In genomic region chr2:187768995-187769394, GRCh38 we compare ENCODE assay signal across 40 cellular contexts.
"Had no signal": no experiment of that assay in that cellular context is flagged by ENCODE, and none has a peak within 500 bp of the region (broad histone marks: within the 10 kb centered on the region; RNA-seq: fewer than 3 reads in every experiment).

No MANE protein-coding gene starts in this region.

- H3K4me1 ChIP-seq: adrenal gland, ascending aorta, body of pancreas, breast epithelium had no signal

- FAIRE-seq: astrocyte, bronchial epithelial cell had no signal

- H3K36me3 Mint-ChIP-seq: activated naive CD4-positive, alpha-beta T cell treated with anti-CD3 and anti-CD28 coated beads, Interleukin-2, amount 10 ng/mL, durations not matched to agents 7 days and 5 days; activated naive CD4-positive, alpha-beta T cell treated with anti-CD3 and anti-CD28 coated beads, Interleukin-2, amount 50 U/mL, for 24 hours; activated naive CD4-positive, alpha-beta T cell treated with anti-CD3 and anti-CD28 coated beads, Interleukin-2, amount 50 U/mL, for 72 hours; activated naive CD8-positive, alpha-beta T cell; activated naive CD8-positive, alpha-beta T cell treated with anti-CD3 and anti-CD28 coated beads for 36 hours; activated naive CD8-positive, alpha-beta T cell treated with anti-CD3 and anti-CD28 coated beads, Interleukin-2, amount 10 ng/mL, durations not matched to agents 7 days and 5 days; brain had no signal

- H3K36me3 ChIP-seq: adrenal gland, ascending aorta, brain microvascular endothelial cell, breast epithelium, cardiac muscle cell had no signal

- H3K27ac Mint-ChIP-seq: activated naive CD4-positive, alpha-beta T cell treated with anti-CD3 and anti-CD28 coated beads for 36 hours; activated naive CD4-positive, alpha-beta T cell treated with anti-CD3 and anti-CD28 coated beads, Interleukin-2, amount 10 ng/mL, durations not matched to agents 7 days and 5 days; activated naive CD4-positive, alpha-beta T cell treated with anti-CD3 and anti-CD28 coated beads, Interleukin-2, amount 50 U/mL, for 24 hours; activated naive CD4-positive, alpha-beta T cell treated with anti-CD3 and anti-CD28 coated beads, Interleukin-2, amount 50 U/mL, for 72 hours; activated naive CD8-positive, alpha-beta T cell; activated naive CD8-positive, alpha-beta T cell treated with anti-CD3 and anti-CD28 coated beads for 36 hours; activated naive CD8-positive, alpha-beta T cell treated with anti-CD3 and anti-CD28 coated beads, Interleukin-2, amount 10 ng/mL, durations not matched to agents 7 days and 5 days; activated naive CD8-positive, alpha-beta T cell treated with anti-CD3 and anti-CD28 coated beads, Interleukin-2, amount 50 U/mL, for 24 hours; activated T-cell treated with anti-CD3 and anti-CD28 coated beads, Interleukin-2, amount 50 U/mL, for 24 hours; activated T-cell treated with anti-CD3 and anti-CD28 coated beads, Interleukin-2, amount 50 U/mL, for 72 hours; activated T-helper 1 cell treated with anti-CD3 and anti-CD28 coated beads, Interleukin-12 subunit alpha, Interleukin-12 subunit beta, Interleukin-2, Interleukin-4 antibody, amounts not matched to agents 30 ng/mL and 10 ng/mL and 1 ng/mL, durations not matched to agents 14 hours and 24 hours and 36 hours; activated T-helper 17 cell treated with anti-CD3 and anti-CD28 coated beads, Interleukin-2, amount 50 U/mL, for 72 hours; activated T-helper 2 cell treated with anti-CD3 and anti-CD28 coated beads, Interferon-gamma antibody, Interleukin-2, Interleukin-4, amounts not matched to agents 10 μg/mL and 5 μg/mL and 100 μg/mL, durations not matched to agents 14 hours and 24 hours and 36 hours; brain had no signal

- H3K9me3 Mint-ChIP-seq: activated naive CD4-positive, alpha-beta T cell treated with anti-CD3 and anti-CD28 coated beads, Interleukin-2, amount 50 U/mL, for 24 hours; activated naive CD8-positive, alpha-beta T cell treated with anti-CD3 and anti-CD28 coated beads for 36 hours; activated naive CD8-positive, alpha-beta T cell treated with anti-CD3 and anti-CD28 coated beads, Interleukin-2, amount 10 ng/mL, durations not matched to agents 7 days and 5 days; activated naive CD8-positive, alpha-beta T cell treated with anti-CD3 and anti-CD28 coated beads, Interleukin-2, amount 50 U/mL, for 24 hours; activated T-cell treated with anti-CD3 and anti-CD28 coated beads, Interleukin-2, amount 50 U/mL, for 24 hours; activated T-cell treated with anti-CD3 and anti-CD28 coated beads, Interleukin-2, amount 50 U/mL, for 4 hours; activated T-helper 1 cell treated with anti-CD3 and anti-CD28 coated beads, Interleukin-12 subunit alpha, Interleukin-12 subunit beta, Interleukin-2, Interleukin-4 antibody, amounts not matched to agents 30 ng/mL and 10 ng/mL and 1 ng/mL, durations not matched to agents 14 hours and 24 hours and 36 hours; activated T-helper 17 cell treated with anti-CD3 and anti-CD28 coated beads, Interleukin-2, amount 50 U/mL, for 72 hours; activated T-helper 2 cell treated with anti-CD3 and anti-CD28 coated beads, Interferon-gamma antibody, Interleukin-2, Interleukin-4, amounts not matched to agents 10 μg/mL and 5 μg/mL and 100 μg/mL, durations not matched to agents 14 hours and 24 hours and 36 hours had no signal

- H3K9me3 ChIP-seq: adrenal gland, ascending aorta, body of pancreas, breast epithelium had no signal

- H3K4me3 ChIP-seq: adrenal gland, ascending aorta, body of pancreas, breast epithelium, cardiac muscle cell had no signal

- H3K27me3 ChIP-seq: adrenal gland, ascending aorta, body of pancreas, brain microvascular endothelial cell, breast epithelium, cardiac muscle cell had no signal

- ATAC-seq: activated naive CD4-positive, alpha-beta T cell treated with anti-CD3 and anti-CD28 coated beads, Interleukin-2, amount 50 U/mL, for 72 hours; activated naive CD8-positive, alpha-beta T cell treated with anti-CD3 and anti-CD28 coated beads, Interleukin-2, amount 50 U/mL, for 24 hours; activated T-cell treated with anti-CD3 and anti-CD28 coated beads, Interleukin-2, amount 50 U/mL, for 4 hours; activated T-cell treated with anti-CD3 and anti-CD28 coated beads, Interleukin-2, amount 50 U/mL, for 72 hours; activated T-helper 17 cell treated with anti-CD3 and anti-CD28 coated beads, Interleukin-2, amount 50 U/mL, for 72 hours; body of pancreas had no signal

- H3K27me3 Mint-ChIP-seq: activated naive CD4-positive, alpha-beta T cell treated with anti-CD3 and anti-CD28 coated beads, Interleukin-2, amount 10 ng/mL, durations not matched to agents 7 days and 5 days; activated naive CD4-positive, alpha-beta T cell treated with anti-CD3 and anti-CD28 coated beads, Interleukin-2, amount 50 U/mL, for 24 hours; activated naive CD8-positive, alpha-beta T cell; activated naive CD8-positive, alpha-beta T cell treated with anti-CD3 and anti-CD28 coated beads for 36 hours; activated naive CD8-positive, alpha-beta T cell treated with anti-CD3 and anti-CD28 coated beads, Interleukin-2, amount 50 U/mL, for 24 hours; activated T-cell treated with anti-CD3 and anti-CD28 coated beads, Interleukin-2, amount 50 U/mL, for 24 hours; activated T-helper 17 cell treated with anti-CD3 and anti-CD28 coated beads, Interleukin-2, amount 50 U/mL, for 72 hours; brain; central memory CD8-positive, alpha-beta T cell had no signal

- H3K27ac ChIP-seq: adrenal gland, ascending aorta, body of pancreas, brain microvascular endothelial cell, breast epithelium, cardiac muscle cell had no signal

- H3K4me3 Mint-ChIP-seq: activated naive CD4-positive, alpha-beta T cell treated with anti-CD3 and anti-CD28 coated beads for 36 hours; activated naive CD4-positive, alpha-beta T cell treated with anti-CD3 and anti-CD28 coated beads, Interleukin-2, amount 10 ng/mL, durations not matched to agents 7 days and 5 days; activated naive CD4-positive, alpha-beta T cell treated with anti-CD3 and anti-CD28 coated beads, Interleukin-2, amount 50 U/mL, for 24 hours; activated naive CD8-positive, alpha-beta T cell; activated naive CD8-positive, alpha-beta T cell treated with anti-CD3 and anti-CD28 coated beads for 36 hours; activated naive CD8-positive, alpha-beta T cell treated with anti-CD3 and anti-CD28 coated beads, Interleukin-2, amount 10 ng/mL, durations not matched to agents 7 days and 5 days; activated naive CD8-positive, alpha-beta T cell treated with anti-CD3 and anti-CD28 coated beads, Interleukin-2, amount 50 U/mL, for 24 hours; activated T-cell treated with anti-CD3 and anti-CD28 coated beads, Interleukin-2, amount 50 U/mL, for 24 hours; activated T-cell treated with anti-CD3 and anti-CD28 coated beads, Interleukin-2, amount 50 U/mL, for 4 hours; activated T-cell treated with anti-CD3 and anti-CD28 coated beads, Interleukin-2, amount 50 U/mL, for 72 hours; activated T-helper 1 cell treated with anti-CD3 and anti-CD28 coated beads, Interleukin-12 subunit alpha, Interleukin-12 subunit beta, Interleukin-2, Interleukin-4 antibody, amounts not matched to agents 30 ng/mL and 10 ng/mL and 1 ng/mL, durations not matched to agents 14 hours and 24 hours and 36 hours; activated T-helper 17 cell treated with anti-CD3 and anti-CD28 coated beads, Interleukin-2, amount 50 U/mL, for 72 hours; brain; central memory CD8-positive, alpha-beta T cell had no signal

- DNase-seq: activated effector memory CD4-positive, alpha-beta T cell treated with anti-CD3 and anti-CD28 coated beads, Interleukin-2, amount 50 U/mL, for 16 hours; activated effector memory CD4-positive, alpha-beta T cell treated with Interleukin-2 at 50 U/mL for 16 hours; activated gamma-delta T cell; activated gamma-delta T cell treated with Interleukin-2 at 50 U/mL for 16 hours; activated naive CD4-positive, alpha-beta T cell; activated naive CD4-positive, alpha-beta T cell treated with anti-CD3 and anti-CD28 coated beads for 36 hours; activated naive CD4-positive, alpha-beta T cell treated with anti-CD3 and anti-CD28 coated beads, Interleukin-2, amount 10 ng/mL, durations not matched to agents 7 days and 5 days; activated naive CD4-positive, alpha-beta T cell treated with anti-CD3 and anti-CD28 coated beads, Interleukin-2, amount 50 U/mL, for 16 hours; activated naive CD4-positive, alpha-beta T cell treated with Interleukin-2 at 50 U/mL for 16 hours; activated naive CD8-positive, alpha-beta T cell treated with anti-CD3 and anti-CD28 coated beads for 36 hours; activated naive CD8-positive, alpha-beta T cell treated with anti-CD3 and anti-CD28 coated beads, Interleukin-2, amount 10 ng/mL, durations not matched to agents 7 days and 5 days; activated naive CD8-positive, alpha-beta T cell treated with anti-CD3 and anti-CD28 coated beads, Interleukin-2, amount 50 U/mL, for 24 hours; activated T-cell treated with anti-CD3 and anti-CD28 coated beads, Interleukin-2, amount 50 U/mL, for 1 hour; activated T-cell treated with anti-CD3 and anti-CD28 coated beads, Interleukin-2, amount 50 U/mL, for 24 hours; activated T-cell treated with anti-CD3 and anti-CD28 coated beads, Interleukin-2, amount 50 U/mL, for 4 hours; activated T-cell treated with anti-CD3 and anti-CD28 coated beads, Interleukin-2, amount 50 U/mL, for 48 hours; activated T-cell treated with anti-CD3 and anti-CD28 coated beads, Interleukin-2, amount 50 U/mL, for 72 hours; adrenal gland; amniotic stem cell; amygdala; anterior cingulate cortex; aorta; body of pancreas; brain microvascular endothelial cell; caudate nucleus; central memory CD4-positive, alpha-beta T cell; cerebellar nuclear complex had no signal

- H3K4me1 Mint-ChIP-seq: activated naive CD4-positive, alpha-beta T cell treated with anti-CD3 and anti-CD28 coated beads, Interleukin-2, amount 10 ng/mL, durations not matched to agents 7 days and 5 days; activated naive CD4-positive, alpha-beta T cell treated with anti-CD3 and anti-CD28 coated beads, Interleukin-2, amount 50 U/mL, for 24 hours; activated naive CD8-positive, alpha-beta T cell treated with anti-CD3 and anti-CD28 coated beads for 36 hours; activated naive CD8-positive, alpha-beta T cell treated with anti-CD3 and anti-CD28 coated beads, Interleukin-2, amount 10 ng/mL, durations not matched to agents 7 days and 5 days; activated naive CD8-positive, alpha-beta T cell treated with anti-CD3 and anti-CD28 coated beads, Interleukin-2, amount 50 U/mL, for 24 hours; activated T-helper 17 cell treated with anti-CD3 and anti-CD28 coated beads, Interleukin-2, amount 50 U/mL, for 72 hours; brain; central memory CD8-positive, alpha-beta T cell had no signal
